In genomic region chr10:88858493-88858892, GRCh38 we compare ENCODE assay signal across 26 cellular contexts. TPM values are rescaled to one million over a fixed set of nuclear protein-coding genes. Genes with fewer than 3 reads are reported as not detected.
DNase-seq lines count a peak whose midpoint lies in the region; ATAC-seq, FAIRE-seq and TF ChIP-seq lines count a peak whose summit lies in the region.
"Had no signal": no experiment of that assay in that cellular context is flagged by ENCODE, and none has a peak within 500 bp of the region (broad histone marks: within the 10 kb centered on the region; RNA-seq: fewer than 3 reads in every experiment).

No MANE protein-coding gene starts in this region.

- CTCF ChIA-PET in IMR-90 (lab: Yijun Ruan, JAX) = no interaction called here

- peak; percentile 90 to 92 for ATAC-seq in activated CD4-positive, CD25-positive, alpha-beta regulatory T cell treated with anti-CD3 and anti-CD28 coated beads, Interleukin-2, amount 50 U/mL, for 24 hours
- no peak for ATAC-seq in IMR-90 (ENCODE audit: low read depth)
- no peak for ATAC-seq in natural killer cell treated with Interleukin-12 subunit alpha and Interleukin-12 subunit beta and Interleukin-15 and Interleukin-18, amount 100 ng/mL, for 72 hours
- ATAC-seq: gastroesophageal sphincter, psoas muscle had no signal

- no peaks in the 10 kb centered on the region for H3K36me3 Mint-ChIP-seq in natural killer cell treated with Interleukin-12 subunit alpha and Interleukin-12 subunit beta and Interleukin-15 and Interleukin-18, amount 100 ng/mL, for 72 hours
- H3K36me3 Mint-ChIP-seq: activated naive CD8-positive, alpha-beta T cell; brain had no signal

- H3K27me3 ChIP-seq in IMR-90 (ENCODE audit: control insufficient read depth, insufficient read depth, low read length) = peaks cover 5% of the 10 kb centered on the region
- H3K27me3 ChIP-seq in osteoblast (ENCODE audit: insufficient read depth, low read length) = peaks cover 2% of the 10 kb centered on the region
- H3K27me3 ChIP-seq: gastroesophageal sphincter had no signal

- no peak overlapping the region for H2AK9ac ChIP-seq in IMR-90 (replicated peaks; ENCODE audit: low read depth, low read length, poor library complexity)

- H2BK120ac ChIP-seq in IMR-90 (ENCODE audit: low read depth, low read length) = no peak overlapping the region

- H4K20me1 ChIP-seq in IMR-90 (ENCODE audit: insufficient read depth, low read length) (no peaks in the 10 kb centered on the region), osteoblast (ENCODE audit: insufficient read depth, low read length) (no peaks in the 10 kb centered on the region)

- no peak overlapping the region for H4K8ac ChIP-seq in IMR-90 (ENCODE audit: low read depth in 2 of 2, low read length in 2 of 2)

- no peak overlapping the region for H3K14ac ChIP-seq in IMR-90 (replicated peaks; ENCODE audit: low read depth, low read length)

- H3K9me3 ChIP-seq in IMR-90 (ENCODE audit: control insufficient read depth, insufficient read depth, low read length) = no peaks in the 10 kb centered on the region
- H3K9me3 ChIP-seq in osteoblast (ENCODE audit: low read depth, low read length) = no peaks in the 10 kb centered on the region
- H3K9me3 ChIP-seq: gastroesophageal sphincter, psoas muscle had no signal

- no peak overlapping the region for H2AK5ac ChIP-seq in IMR-90 (ENCODE audit: low read depth, low read length)

- H3K23ac ChIP-seq in IMR-90 (ENCODE audit: low read depth, low read length) = no peak overlapping the region

- POLR2A ChIA-PET in IMR-90 (lab: Charles Lee; ENCODE audit: unreplicated experiment) = no interaction called here

- no peak overlapping the region for H2BK5ac ChIP-seq in IMR-90 (ENCODE audit: low read depth, low read length, poor library complexity, severe bottlenecking)

- H3K4ac ChIP-seq in IMR-90 (ENCODE audit: low read depth, low read length) = no peak overlapping the region

- no TSS peak for BruUV-seq in IMR-90 (replicated peaks; lab: Mats Ljungman, UMichigan)

- no peak for TF ChIP-seq RAD21 in IMR-90 (IDR thresholded peaks at IDR 0.05; ENCODE audit: low read length)

- no peak overlapping the region for H2BK15ac ChIP-seq in IMR-90 (ENCODE audit: low read depth, low read length)

- no peak overlapping the region for H3K27ac Mint-ChIP-seq in natural killer cell treated with Interleukin-12 subunit alpha and Interleukin-12 subunit beta and Interleukin-15 and Interleukin-18, amount 100 ng/mL, for 72 hours
- H3K27ac Mint-ChIP-seq: activated naive CD8-positive, alpha-beta T cell; brain; H9 had no signal

- no peak overlapping the region for H4K91ac ChIP-seq in IMR-90 (ENCODE audit: insufficient read depth, low read depth, low read length)

- no peak overlapping the region for H3K56ac ChIP-seq in IMR-90 (ENCODE audit: extremely low read depth, insufficient read depth, low read length)

- no peak overlapping the region for H3K18ac ChIP-seq in IMR-90 (ENCODE audit: low read depth, low read length)

- in situ Hi-C loops in IMR-90 (cut with MboI; ENCODE audit: low sequenced_read_pairs) = no loop called here

- H3K27ac ChIP-seq in IMR-90 (ENCODE audit: insufficient read depth, low read length) (no peak overlapping the region), osteoblast (ENCODE audit: low read depth, low read length) (no peak overlapping the region)
- H3K27ac ChIP-seq: gastroesophageal sphincter, psoas muscle had no signal

- H3K79me1 ChIP-seq in IMR-90 (ENCODE audit: low read depth in 1 of 2, low read length in 2 of 2) = no peaks in the 10 kb centered on the region

- intact Hi-C loops in IMR-90 (cut with micrococcal nuclease) = no loop called here

- H2AFZ ChIP-seq in IMR-90 (replicated peaks; ENCODE audit: low read length, poor library complexity) = no peak overlapping the region
- no peak overlapping the region for H2AFZ ChIP-seq in osteoblast (ENCODE audit: low read length)

- H3K4me2 ChIP-seq in IMR-90 (ENCODE audit: low read depth, low read length) = no peak overlapping the region
- no peak overlapping the region for H3K4me2 ChIP-seq in osteoblast (ENCODE audit: insufficient read depth, low read length)

- no peak overlapping the region for H2BK20ac ChIP-seq in IMR-90 (ENCODE audit: low read depth, low read length)

- TF ChIP-seq POLR2A in IMR-90 (IDR thresholded peaks at IDR 0.05; ENCODE audit: low read depth, low read length) = no peak

- H3K4me1 ChIP-seq in IMR-90 (ENCODE audit: control insufficient read depth, insufficient read depth, low read length) = peaks cover 2% of the 10 kb centered on the region; the same call in 1 of the 2 replicates
- no peaks in the 10 kb centered on the region for H3K4me1 ChIP-seq in osteoblast (ENCODE audit: insufficient read depth, low read length)
- H3K4me1 ChIP-seq: gastroesophageal sphincter, psoas muscle had no signal

- no peaks in the 10 kb centered on the region for H3K79me2 ChIP-seq in osteoblast (ENCODE audit: insufficient read depth, low read length)

- peak; percentile 61 for FAIRE-seq in colon (lab: Jason Lieb, UNC)
- FAIRE-seq: A204.1, TTC549 had no signal

- dilution Hi-C loops in IMR-90 (cut with HindIII; ENCODE audit: low sequenced_read_pairs, unreplicated experiment) = no loop called here

- no peak overlapping the region for H3K9ac ChIP-seq in IMR-90 (ENCODE audit: low read depth, low read length)

- H3K36me3 ChIP-seq in IMR-90 (ENCODE audit: control insufficient read depth, insufficient read depth, low read length) = no peaks in the 10 kb centered on the region
- no peaks in the 10 kb centered on the region for H3K36me3 ChIP-seq in osteoblast (ENCODE audit: insufficient read depth, low read length)
- H3K36me3 ChIP-seq: gastroesophageal sphincter had no signal

- no peak overlapping the region for H3K4me3 Mint-ChIP-seq in natural killer cell treated with Interleukin-12 subunit alpha and Interleukin-12 subunit beta and Interleukin-15 and Interleukin-18, amount 100 ng/mL, for 72 hours
- H3K4me3 Mint-ChIP-seq: activated naive CD8-positive, alpha-beta T cell; brain; H9 had no signal

- TF ChIP-seq CTCF in IMR-90 (conservative IDR thresholded peaks at IDR 0.05; ENCODE audit: low read depth, low read length) (no peak), osteoblast (IDR thresholded peaks at IDR 0.05; ENCODE audit: extremely low read depth, low read depth, low read length) (no peak)

- DNase-seq in activated CD4-positive, CD25-positive, alpha-beta regulatory T cell (lab: John Stamatoyannopoulos, UW) = no peak
- DNase-seq in IMR-90 = peak; percentile 51
- peak; percentile 27 for DNase-seq in osteoblast (ENCODE audit: insufficient read length, low spot score, missing footprints)
- no peak for DNase-seq in natural killer cell treated with Interleukin-12 subunit alpha and Interleukin-12 subunit beta and Interleukin-15 and Interleukin-18, amount 100 ng/mL, for 72 hours (ENCODE audit: low spot score)
- DNase-seq in NCI-H524 (lab: John Stamatoyannopoulos, UW) = no peak
- DNase-seq in germinal center (ENCODE audit: low spot score) = no peak
- DNase-seq: cortex of kidney; GF-D8; H9; midbrain; MV-4-11; NCI-H187; psoas muscle; RPMI8226; stimulated activated CD4-positive, alpha-beta T cell treated with anti-CD3 and anti-CD28 coated beads, Interleukin-4, amount 100 ng/mL, for 24 hours had no signal

- WGBS in IMR-90 (ENCODE audit: extremely low coverage in 2 of 2, insufficient read length in 1 of 2), 2 experiments = no CpG with 5 or more reads among the region's 2 CpGs

- no peaks in the 10 kb centered on the region for H3K9me3 Mint-ChIP-seq in natural killer cell treated with Interleukin-12 subunit alpha and Interleukin-12 subunit beta and Interleukin-15 and Interleukin-18, amount 100 ng/mL, for 72 hours
- H3K9me3 Mint-ChIP-seq: brain, H9 had no signal

- H4K5ac ChIP-seq in IMR-90 (ENCODE audit: low read depth, low read length) = no peak overlapping the region

- H3K4me3 ChIP-seq in IMR-90 (ENCODE audit: insufficient read depth, low read depth, low read length) (no peak overlapping the region), osteoblast (ENCODE audit: insufficient read depth, low read length) (no peak overlapping the region)
- H3K4me3 ChIP-seq: gastroesophageal sphincter, psoas muscle had no signal

- H3K4me1 Mint-ChIP-seq in natural killer cell treated with Interleukin-12 subunit alpha and Interleukin-12 subunit beta and Interleukin-15 and Interleukin-18, amount 100 ng/mL, for 72 hours (ENCODE audit: low read depth in 2 of 2) = peaks cover under 1 to 1% of the 10 kb centered on the region in 2 donors
- H3K4me1 Mint-ChIP-seq: brain had no signal

- no peaks in the 10 kb centered on the region for H3K9me1 ChIP-seq in IMR-90 (ENCODE audit: insufficient read depth, low read length)

- H3K27me3 Mint-ChIP-seq in natural killer cell treated with Interleukin-12 subunit alpha and Interleukin-12 subunit beta and Interleukin-15 and Interleukin-18, amount 100 ng/mL, for 72 hours = peaks cover 5 to 10% of the 10 kb centered on the region in 2 donors
- H3K27me3 Mint-ChIP-seq: activated naive CD8-positive, alpha-beta T cell had no signal

TF ChIP-seq in IMR-90, 13 proteins besides CTCF, POLR2A, EP300 and RAD21 (continues in another document):
- no peak for TF ChIP-seq SMC3 (IDR thresholded peaks at IDR 0.05; ENCODE audit: low read depth, low read length)

RNA-seq across cellular contexts. Expression of gene ANKRD22, which starts 6.8 kb away (rescaled TPM):
- total RNA-seq in IMR-90 (2012; rRNA removed) (not detected in 2 replicates), osteoblast (under 0.01 TPM in 2 replicates)
- polyA plus RNA-seq in IMR-90 (2012; rRNA removed) = not detected in 2 replicates
- polyA plus RNA-seq in IMR-90 (2012; cell fraction: cytosol; rRNA removed) = not detected in 2 replicates
- polyA plus RNA-seq in IMR-90 (2012; cell fraction: nucleus; rRNA removed; ENCODE audit: low replicate concordance) = not detected in 2 replicates
- under 1 TPM; 0.29 to 0.73 TPM for total RNA-seq in natural killer cell treated with Interleukin-12 subunit alpha and Interleukin-12 subunit beta and Interleukin-15 and Interleukin-18, amount 100 ng/mL, for 72 hours
- total RNA-seq: H9, psoas muscle had no signal
- polyA plus RNA-seq: BJ had no signal

RNA-seq across cellular contexts. Expression of gene STAMBPL1, which starts 21.6 kb away (rescaled TPM):
- 28.1 and 32.8 TPM in 2 replicates for total RNA-seq in IMR-90 (2012; rRNA removed)
- polyA plus RNA-seq in IMR-90 (2012; rRNA removed) = 26.8 and 30.6 TPM in 2 replicates
- polyA plus RNA-seq in IMR-90 (2012; cell fraction: cytosol; rRNA removed) = 10.8 and 17.7 TPM in 2 replicates
- polyA plus RNA-seq in IMR-90 (2012; cell fraction: nucleus; rRNA removed; ENCODE audit: low replicate concordance) = 41.6 and 41.8 TPM in 2 replicates
- 10.3 and 11.6 TPM in 2 replicates for total RNA-seq in osteoblast
- total RNA-seq in natural killer cell treated with Interleukin-12 subunit alpha and Interleukin-12 subunit beta and Interleukin-15 and Interleukin-18, amount 100 ng/mL, for 72 hours = 10 to 100 TPM; 21.0 to 37.6 TPM

RNA-seq across cellular contexts. Expression of gene LIPM, which starts 56.0 kb away (rescaled TPM):
- not detected in 2 replicates for total RNA-seq in IMR-90 (2012; rRNA removed)
- polyA plus RNA-seq in IMR-90 (2012; rRNA removed) = not detected in 2 replicates
- not detected in 2 replicates for polyA plus RNA-seq in IMR-90 (2012; cell fraction: cytosol; rRNA removed)
- polyA plus RNA-seq in IMR-90 (2012; cell fraction: nucleus; rRNA removed; ENCODE audit: low replicate concordance) = not detected in 2 replicates
- not detected in 2 replicates for total RNA-seq in osteoblast
- not detected for total RNA-seq in natural killer cell treated with Interleukin-12 subunit alpha and Interleukin-12 subunit beta and Interleukin-15 and Interleukin-18, amount 100 ng/mL, for 72 hours
- total RNA-seq: epithelial cell of proximal tubule, gastroesophageal sphincter, H9, psoas muscle, urinary bladder had no signal
- polyA plus RNA-seq: BJ, neural cell, psoas muscle, urinary bladder had no signal

Comparison
In these comparisons a context has a peak if more than half of its experiments do, and no peak if none do; other contexts are left out.
1. ATAC-seq: peak in activated CD4-positive, CD25-positive, alpha-beta regulatory T cell treated with anti-CD3 and anti-CD28 coated beads, Interleukin-2, amount 50 U/mL, for 24 hours (2 of 2); none in IMR-90 (single experiment) and natural killer cell treated with Interleukin-12 subunit alpha and Interleukin-12 subunit beta and Interleukin-15 and Interleukin-18, amount 100 ng/mL, for 72 hours (0 of 2).
2. DNase-seq: peak in IMR-90 (single experiment) and osteoblast (single experiment); none in activated CD4-positive, CD25-positive, alpha-beta regulatory T cell (0 of 4), natural killer cell treated with Interleukin-12 subunit alpha and Interleukin-12 subunit beta and Interleukin-15 and Interleukin-18, amount 100 ng/mL, for 72 hours (single experiment), NCI-H524 (0 of 2) and germinal center (single experiment).